9 cellular contexts compared by ENCODE assay signal in genomic region chr7:27994639-27995038, GRCh38.
DNase-seq lines count a peak whose midpoint lies in the region; ATAC-seq and TF ChIP-seq lines count a peak whose summit lies in the region.
"Had no signal": no experiment of that assay in that cellular context is flagged by ENCODE, and none has a peak within 500 bp of the region (broad histone marks: within the 10 kb centered on the region; RNA-seq: fewer than 3 reads in every experiment).

No MANE protein-coding gene starts in this region.

- CTCF ChIA-PET in activated CD8-positive, alpha-beta T cell treated with anti-CD3 and anti-CD28 coated beads, Interleukin-2, amount 10 ng/mL, durations not matched to agents 7 days and 5 days (lab: Charles Lee) = interaction anchor here (1.8 kb wide), 1 partner anchor 99 kb away, joined by 7 read pairs; no protein-coding TSS in a partner anchor

- in situ Hi-C loops in gastrocnemius medialis (cut with MboI; ENCODE audit: low sequenced_read_pairs in 4 of 4) = no loop called here

- TF ChIP-seq CTCF in gastrocnemius medialis (IDR thresholded peaks at IDR 0.05 in 4 of 5, conservative IDR thresholded peaks at IDR 0.05 in 1 of 5) = no peak

- H3K27me3 ChIP-seq in gastrocnemius medialis = no peaks in the 10 kb centered on the region
- H3K27me3 ChIP-seq: cardiac muscle cell had no signal

- H3K27ac Mint-ChIP-seq in activated CD8-positive, alpha-beta T cell treated with anti-CD3 and anti-CD28 coated beads, Interleukin-2, amount 10 ng/mL, durations not matched to agents 7 days and 5 days = no peak overlapping the region

- H3K36me3 ChIP-seq in gastrocnemius medialis = no peaks in the 10 kb centered on the region
- H3K36me3 ChIP-seq: cardiac muscle cell had no signal

- DNase-seq in NCI-H2196 (lab: John Stamatoyannopoulos, UW; ENCODE audit: unreplicated experiment) (peak; percentile 18), NCI-H2196 treated with DMSO at 0.1 percent for 48 hours (lab: John Stamatoyannopoulos, UW; ENCODE audit: unreplicated experiment) (no peak), NCI-H2029 treated with DMSO at 0.1 percent for 48 hours (lab: John Stamatoyannopoulos, UW) (peak; percentile 36), dedifferentiated amniotic fluid mesenchymal stem cell (ENCODE audit: extremely low spot score) (peak; percentile 28), gastrocnemius medialis (no peak), SKM-1 (lab: John Stamatoyannopoulos, UW; ENCODE audit: unreplicated experiment) (no peak), DMS114 treated with DMSO at 0.1 percent for 48 hours (lab: John Stamatoyannopoulos, UW; ENCODE audit: unreplicated experiment) (no peak)
- no peak for DNase-seq in activated CD8-positive, alpha-beta T cell treated with anti-CD3 and anti-CD28 coated beads, Interleukin-2, amount 10 ng/mL, durations not matched to agents 7 days and 5 days

- POLR2A ChIA-PET in activated CD8-positive, alpha-beta T cell treated with anti-CD3 and anti-CD28 coated beads, Interleukin-2, amount 10 ng/mL, durations not matched to agents 7 days and 5 days (lab: Charles Lee) = no interaction called here

- no peak for TF ChIP-seq POLR2A in gastrocnemius medialis (IDR thresholded peaks at IDR 0.05)

- peak; percentile 43 to 46 for ATAC-seq in gastrocnemius medialis
- no peak for ATAC-seq in activated CD8-positive, alpha-beta T cell treated with anti-CD3 and anti-CD28 coated beads, Interleukin-2, amount 10 ng/mL, durations not matched to agents 7 days and 5 days

- H3K4me1 Mint-ChIP-seq in activated CD8-positive, alpha-beta T cell treated with anti-CD3 and anti-CD28 coated beads, Interleukin-2, amount 10 ng/mL, durations not matched to agents 7 days and 5 days (ENCODE audit: low read depth) = no peaks in the 10 kb centered on the region

- intact Hi-C loops in gastrocnemius medialis (cut with DNase I; ENCODE audit: low total_unique reads) = no loop called here

- H3K4me3 ChIP-seq in gastrocnemius medialis = no peak overlapping the region
- H3K4me3 ChIP-seq: cardiac muscle cell had no signal

- H3K27me3 Mint-ChIP-seq in activated CD8-positive, alpha-beta T cell treated with anti-CD3 and anti-CD28 coated beads, Interleukin-2, amount 10 ng/mL, durations not matched to agents 7 days and 5 days (ENCODE audit: low read depth) = no peaks in the 10 kb centered on the region

- no peaks in the 10 kb centered on the region for H3K9me3 ChIP-seq in gastrocnemius medialis

- H3K9me3 Mint-ChIP-seq in activated CD8-positive, alpha-beta T cell treated with anti-CD3 and anti-CD28 coated beads, Interleukin-2, amount 10 ng/mL, durations not matched to agents 7 days and 5 days (ENCODE audit: insufficient read depth) = no peaks in the 10 kb centered on the region

- H3K27ac ChIP-seq in gastrocnemius medialis = no peak overlapping the region
- H3K27ac ChIP-seq: cardiac muscle cell had no signal

- H3K36me3 Mint-ChIP-seq in activated CD8-positive, alpha-beta T cell treated with anti-CD3 and anti-CD28 coated beads, Interleukin-2, amount 10 ng/mL, durations not matched to agents 7 days and 5 days (ENCODE audit: low read depth) = no peaks in the 10 kb centered on the region

- H3K4me3 Mint-ChIP-seq in activated CD8-positive, alpha-beta T cell treated with anti-CD3 and anti-CD28 coated beads, Interleukin-2, amount 10 ng/mL, durations not matched to agents 7 days and 5 days = no peak overlapping the region

- peaks cover 23 to 29% of the 10 kb centered on the region in 2 donors for H3K4me1 ChIP-seq in gastrocnemius medialis

Comparison
In these comparisons a context has a peak if more than half of its experiments do, and no peak if none do; other contexts are left out.
1. DNase-seq: peak in NCI-H2196 (single experiment), NCI-H2029 treated with DMSO at 0.1 percent for 48 hours (single experiment) and dedifferentiated amniotic fluid mesenchymal stem cell (single experiment); none in NCI-H2196 treated with DMSO at 0.1 percent for 48 hours (single experiment), gastrocnemius medialis (0 of 2), SKM-1 (single experiment), DMS114 treated with DMSO at 0.1 percent for 48 hours (single experiment) and activated CD8-positive, alpha-beta T cell treated with anti-CD3 and anti-CD28 coated beads, Interleukin-2, amount 10 ng/mL, durations not matched to agents 7 days and 5 days (single experiment).